Comparison of ENCODE assay signal across 8 cellular contexts in the genomic region with DNA sequence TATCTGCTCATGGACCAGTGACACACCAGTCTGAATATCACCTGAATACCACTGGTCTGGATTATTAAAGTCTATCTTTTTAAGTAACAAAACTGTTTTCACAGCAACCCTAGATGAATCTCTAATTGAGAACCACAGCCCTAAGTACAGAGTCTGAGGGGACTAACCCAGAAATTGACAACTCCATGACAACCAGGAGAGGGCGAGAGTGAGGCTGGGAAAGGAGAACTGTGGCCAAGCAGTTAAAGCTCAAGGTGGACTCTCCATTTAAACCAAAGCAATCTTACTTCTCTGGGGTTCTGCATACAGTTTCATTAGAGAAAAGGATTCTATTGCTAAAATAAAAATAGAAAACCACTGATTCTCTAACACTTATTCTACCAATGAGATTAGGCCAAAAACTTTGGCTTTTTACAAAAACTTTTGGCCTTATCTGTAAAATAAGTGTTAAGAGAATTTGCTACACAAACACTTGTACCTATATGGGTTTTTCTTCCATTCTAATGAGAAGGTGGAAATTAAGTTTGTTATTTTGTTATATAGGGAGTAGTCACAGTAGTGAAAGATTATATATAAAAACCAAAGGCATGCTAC. TPM values are rescaled to one million over a fixed set of nuclear protein-coding genes. Genes with fewer than 3 reads are reported as not detected.
DNase-seq lines count a peak whose midpoint lies in the region; ATAC-seq, FAIRE-seq and TF ChIP-seq lines count a peak whose summit lies in the region.

No MANE protein-coding gene starts in this region.

- H3K4me1 ChIP-seq in mammary epithelial cell (ENCODE audit: insufficient read depth, low read length) (peaks cover 11% of the 10 kb centered on the region), HepG2 (ENCODE audit: insufficient read depth, low read length) (peaks cover 74% of the 10 kb centered on the region)

- H3K36me3 ChIP-seq in KOPT-K1 (ENCODE audit: insufficient read depth, low read length) (no peaks in the 10 kb centered on the region), mammary epithelial cell (ENCODE audit: insufficient read depth, low read length) (no peaks in the 10 kb centered on the region), HepG2 (replicated peaks in 1 of 2; ENCODE audit: control insufficient read depth in 1 of 2, insufficient read depth in 2 of 2, low read length in 2 of 2) (no peaks in the 10 kb centered on the region)

- dilution Hi-C loops in mammary epithelial cell (cut with HindIII; ENCODE audit: low sequenced_read_pairs): no loop called here

- peak; percentile 70 for TF ChIP-seq RAD21 in HepG2 (CRISPR knock-in tag; IDR thresholded peaks at IDR 0.05)

- H3K79me2 ChIP-seq in mammary epithelial cell (ENCODE audit: insufficient read depth, low read length) (no peaks in the 10 kb centered on the region), HepG2 (ENCODE audit: insufficient read depth, low read length) (peaks cover 2% of the 10 kb centered on the region)

- WGBS in mammary epithelial cell (ENCODE audit: low coverage, missing lambda C conversion rate): 29% methylated on average over 1 of the region's 1 CpG
- WGBS in HepG2 (ENCODE audit: low lambda C conversion rate): 37% methylated on average over 1 of the region's 1 CpG

- H3K27ac Mint-ChIP-seq in T-helper 2 cell treated with Interferon-gamma antibody and Interleukin-4, amounts not matched to agents 5 μg/mL and 100 μg/mL, for 36 hours: peak overlapping the region; percentile 11

- H3K27me3 ChIP-seq in mammary epithelial cell (ENCODE audit: insufficient read depth, low read length) (no peaks in the 10 kb centered on the region), HepG2 (ENCODE audit: control insufficient read depth in 1 of 2, insufficient read depth in 2 of 2, low read length in 2 of 2) (no peaks in the 10 kb centered on the region)

- H3K4me3 Mint-ChIP-seq in T-helper 2 cell treated with Interferon-gamma antibody and Interleukin-4, amounts not matched to agents 5 μg/mL and 100 μg/mL, for 36 hours: peak overlapping the region; percentile 22

- H2AFZ ChIP-seq in mammary epithelial cell (ENCODE audit: low read depth, low read length) (no peak overlapping the region), HepG2 (ENCODE audit: low read length) (no peak overlapping the region)

- CTCF ChIA-PET in mammary epithelial cell (lab: Charles Lee; ENCODE audit: low non-redundant PET) (interaction anchor here (0.6 to 1.0 kb wide), 2 partner anchors 324 to 1568 kb away, joined by 3 to 4 read pairs; no protein-coding TSS in a partner anchor), HepG2 (lab: Yijun Ruan, JAX; ENCODE audit: low intra/inter-chr PET ratio, low total read pairs) (interaction anchor here (1.4 to 1.5 kb wide), 2 partner anchors 45 to 110 kb away, joined by 6 to 9 read pairs; no protein-coding TSS in a partner anchor)

- no peak for TF ChIP-seq EP300 in HepG2 (IDR thresholded peaks at IDR 0.05; ENCODE audit: low read depth in 2 of 2, low read length in 2 of 2)
- no peak for TF ChIP-seq EP300 in HepG2 (CRISPR knock-in tag; IDR thresholded peaks at IDR 0.05; ENCODE audit: borderline replicate concordance)

- H3K27ac ChIP-seq in KOPT-K1 (ENCODE audit: low read depth, low read length, poor library complexity, severe bottlenecking) (peak overlapping the region; percentile 87), mammary epithelial cell (ENCODE audit: insufficient read depth, low read depth, low read length) (no peak overlapping the region), HepG2 (ENCODE audit: extremely low read length, insufficient read depth, low read length) (peak overlapping the region; percentile 99)

- peak; percentile 68 to 72 for TF ChIP-seq CTCF in mammary epithelial cell (conservative IDR thresholded peaks at IDR 0.05 in 1 of 2, IDR thresholded peaks at IDR 0.05 in 1 of 2; ENCODE audit: extremely low read depth in 1 of 2, insufficient read depth in 1 of 2, low read depth in 1 of 2, low read length in 2 of 2)
- peak; percentile 75 for TF ChIP-seq CTCF in HepG2 (CRISPR knock-in tag; IDR thresholded peaks at IDR 0.05)

- H3K9me3 ChIP-seq in KOPT-K1 (ENCODE audit: insufficient read depth, low read length, poor library complexity, severe bottlenecking): no peaks in the 10 kb centered on the region
- H3K9me3 ChIP-seq in mammary epithelial cell (replicated peaks; ENCODE audit: insufficient read depth, low read length): no peaks in the 10 kb centered on the region
- no peaks in the 10 kb centered on the region for H3K9me3 ChIP-seq in HepG2 (ENCODE audit: low read length)

- in situ Hi-C loops in mammary epithelial cell (cut with MboI; ENCODE audit: low sequenced_read_pairs in 2 of 2): loop anchor here in 1 of 2 donors (25.0 kb wide), 1 partner anchor 330 kb away; no protein-coding TSS in a partner anchor
- in situ Hi-C loops in HepG2 (cut with HindIII; ENCODE audit: extremely low pct_ligation_motif_present, low pct_unique_long_range_greater_than_20kb): no loop called here

- H3K4me2 ChIP-seq in mammary epithelial cell (ENCODE audit: insufficient read depth, low read depth, low read length) (no peak overlapping the region), HepG2 (ENCODE audit: low read depth, low read length) (no peak overlapping the region)

- peaks cover 4% of the 10 kb centered on the region for H3K27me3 Mint-ChIP-seq in T-helper 2 cell treated with Interferon-gamma antibody and Interleukin-4, amounts not matched to agents 5 μg/mL and 100 μg/mL, for 36 hours (ENCODE audit: low read depth)

- POLR2A ChIA-PET in HepG2 (lab: Yijun Ruan, JAX): interaction anchor here (0.7 to 1.0 kb wide), 3 partner anchors 9 to 109 kb away, joined by 3 to 4 read pairs (median 3); a partner anchor contains a TSS

- ATAC-seq in HepG2: peak; percentile 51

- H3K9me3 Mint-ChIP-seq in T-helper 2 cell treated with Interferon-gamma antibody and Interleukin-4, amounts not matched to agents 5 μg/mL and 100 μg/mL, for 36 hours: no peaks in the 10 kb centered on the region

- H3K9ac ChIP-seq in mammary epithelial cell (ENCODE audit: insufficient read depth, low read length): no peak overlapping the region
- no peak overlapping the region for H3K9ac ChIP-seq in HepG2 (ENCODE audit: insufficient read depth, low read depth, low read length)

- no TSS peak for BruUV-seq in mammary epithelial cell (replicated peaks; lab: Mats Ljungman, UMichigan)
- BruUV-seq in HepG2 (replicated peaks; lab: Mats Ljungman, UMichigan): no TSS peak

- H3K4me1 Mint-ChIP-seq in T-helper 2 cell treated with Interferon-gamma antibody and Interleukin-4, amounts not matched to agents 5 μg/mL and 100 μg/mL, for 36 hours (ENCODE audit: low read depth): peaks cover 39% of the 10 kb centered on the region

- DNase-seq in NCI-H2171 treated with DMSO at 0.1 percent for 48 hours (lab: John Stamatoyannopoulos, UW) (peak; percentile 0), NCI-H2171 (lab: John Stamatoyannopoulos, UW) (no peak), H4 (ENCODE audit: low spot score) (peak; percentile 40), mammary epithelial cell (peak; percentile 38), HepG2 (ENCODE audit: low spot score) (peak; percentile 74)
- peak; percentile 40 for DNase-seq in T-helper 2 cell treated with Interferon-gamma antibody and Interleukin-4, amounts not matched to agents 5 μg/mL and 100 μg/mL, for 36 hours (ENCODE audit: low spot score)
- peak; percentile 24 to 30 for DNase-seq in stimulated activated CD8-positive, alpha-beta memory T cell treated with anti-CD3 and anti-CD28 coated beads, Interleukin-7, amount 100 ng/mL, for 1 hour (ENCODE audit: low read depth in 2 of 2)

- no peak for TF ChIP-seq POLR2A in HepG2 (IDR thresholded peaks at IDR 0.05; ENCODE audit: insufficient read depth in 1 of 2, low read depth in 2 of 2, low read length in 2 of 2)

- H4K20me1 ChIP-seq in mammary epithelial cell (ENCODE audit: insufficient read depth, low read length): no peaks in the 10 kb centered on the region
- no peaks in the 10 kb centered on the region for H4K20me1 ChIP-seq in HepG2 (ENCODE audit: insufficient read depth, low read length)

- peak; percentile 60 for FAIRE-seq in HepG2 (lab: Jason Lieb, UNC)

- H3K4me3 ChIP-seq in mammary epithelial cell (replicated peaks in 1 of 3; ENCODE audit: insufficient read depth in 1 of 3, low read depth in 2 of 3, low read length in 3 of 3): no peak overlapping the region
- no peak overlapping the region for H3K4me3 ChIP-seq in HepG2 (replicated peaks in 1 of 3; ENCODE audit: insufficient read depth in 1 of 3, low read depth in 2 of 3, low read length in 3 of 3)

- intact Hi-C loops in mammary epithelial cell (cut with micrococcal nuclease): loop anchor here (1.0 to 2.0 kb wide), 2 partner anchors 47 to 324 kb away; no protein-coding TSS in a partner anchor
- intact Hi-C loops in HepG2 (cut with micrococcal nuclease; ENCODE audit: unreplicated experiment): loop anchor here (1.0 to 5.0 kb wide), 3 partner anchors 40 to 324 kb away; no protein-coding TSS in a partner anchor

- H3K36me3 Mint-ChIP-seq in T-helper 2 cell treated with Interferon-gamma antibody and Interleukin-4, amounts not matched to agents 5 μg/mL and 100 μg/mL, for 36 hours (ENCODE audit: low read depth): peaks cover 9% of the 10 kb centered on the region

RNA-seq across cellular contexts. Expression of a gene that starts 11.4 kb away (rescaled TPM):
- 1.8 and 1.9 TPM in 2 replicates for total RNA-seq in H4 (2014; rRNA removed; shearing (Covaris generic))
- total RNA-seq in mammary epithelial cell (1 to 10 TPM; 2.7 to 5.1 TPM), HepG2 (2016; rRNA removed; fragmentation: Illumina TruSeq; extraction: Trizol) (14.2 and 15.0 TPM in 2 replicates)
- polyA plus RNA-seq in mammary epithelial cell (0.62 TPM), HepG2 (2011; rRNA removed) (2.3 and 2.8 TPM in 2 replicates)
- polyA minus RNA-seq in mammary epithelial cell: 0.78 TPM
- total RNA-seq in HepG2 (2016; cell fraction: cytosol; rRNA removed; fragmentation: Illumina TruSeq; extraction: Trizol; ENCODE audit: low read depth): 10.7 and 11.1 TPM in 2 replicates
- 13.1 and 15.6 TPM in 2 replicates for total RNA-seq in HepG2 (2016; cell fraction: insoluble cytoplasmic fraction; rRNA removed; fragmentation: Illumina TruSeq; extraction: Trizol)
- total RNA-seq in HepG2 (2016; cell fraction: membrane; rRNA removed; fragmentation: Illumina TruSeq; extraction: Trizol): 6.9 and 9.2 TPM in 2 replicates
- 33.9 and 37.7 TPM in 2 replicates for total RNA-seq in HepG2 (2016; cell fraction: nucleus; rRNA removed; fragmentation: Illumina TruSeq; extraction: Trizol)
- 1.3 TPM in 2 replicates for polyA plus RNA-seq in HepG2 (2011; cell fraction: cytosol; rRNA removed)
- polyA plus RNA-seq in HepG2 (2011; cell fraction: nucleus; rRNA removed): 4.3 and 4.4 TPM in 2 replicates
- polyA plus RNA-seq in HepG2 (2012): 3.2 and 3.8 TPM in 2 replicates
- 0.54 and 0.58 TPM in 2 replicates for polyA plus RNA-seq in HepG2 (2016; cell fraction: cytosol; fragmentation: Illumina TruSeq; extraction: Trizol; ENCODE audit: low read depth)
- polyA plus RNA-seq in HepG2 (2016; cell fraction: insoluble cytoplasmic fraction; fragmentation: Illumina TruSeq; extraction: Trizol; ENCODE audit: low read depth): 4.4 and 4.9 TPM in 2 replicates
- polyA plus RNA-seq in HepG2 (2016; cell fraction: membrane; fragmentation: Illumina TruSeq; extraction: Trizol; ENCODE audit: low read depth): 1.8 and 1.9 TPM in 2 replicates
- 10.4 and 12.9 TPM in 2 replicates for polyA plus RNA-seq in HepG2 (2016; cell fraction: nucleus; fragmentation: Illumina TruSeq; extraction: Trizol; ENCODE audit: insufficient read depth, low read depth)
- polyA minus RNA-seq in HepG2 (2011; rRNA and poly(A)+ RNA removed; ENCODE audit: low replicate concordance): 2.6 and 3.5 TPM in 2 replicates
- polyA minus RNA-seq in HepG2 (2011; cell fraction: cytosol; rRNA and poly(A)+ RNA removed): 1.8 and 3.3 TPM in 2 replicates
- 32.0 and 40.3 TPM in 2 replicates for polyA minus RNA-seq in HepG2 (2011; cell fraction: nucleus; rRNA and poly(A)+ RNA removed)
